In genomic region chr20:49484180-49485140, GRCh38 we compare ENCODE assay signal across 1 cellular context.
TF ChIP-seq lines count a peak whose summit lies in the region.

No MANE protein-coding gene starts in this region.

TF ChIP-seq in liver, 16 proteins besides CTCF, POLR2A, EP300 and RAD21 (continued from another document):
- TF ChIP-seq, protein P1, sequence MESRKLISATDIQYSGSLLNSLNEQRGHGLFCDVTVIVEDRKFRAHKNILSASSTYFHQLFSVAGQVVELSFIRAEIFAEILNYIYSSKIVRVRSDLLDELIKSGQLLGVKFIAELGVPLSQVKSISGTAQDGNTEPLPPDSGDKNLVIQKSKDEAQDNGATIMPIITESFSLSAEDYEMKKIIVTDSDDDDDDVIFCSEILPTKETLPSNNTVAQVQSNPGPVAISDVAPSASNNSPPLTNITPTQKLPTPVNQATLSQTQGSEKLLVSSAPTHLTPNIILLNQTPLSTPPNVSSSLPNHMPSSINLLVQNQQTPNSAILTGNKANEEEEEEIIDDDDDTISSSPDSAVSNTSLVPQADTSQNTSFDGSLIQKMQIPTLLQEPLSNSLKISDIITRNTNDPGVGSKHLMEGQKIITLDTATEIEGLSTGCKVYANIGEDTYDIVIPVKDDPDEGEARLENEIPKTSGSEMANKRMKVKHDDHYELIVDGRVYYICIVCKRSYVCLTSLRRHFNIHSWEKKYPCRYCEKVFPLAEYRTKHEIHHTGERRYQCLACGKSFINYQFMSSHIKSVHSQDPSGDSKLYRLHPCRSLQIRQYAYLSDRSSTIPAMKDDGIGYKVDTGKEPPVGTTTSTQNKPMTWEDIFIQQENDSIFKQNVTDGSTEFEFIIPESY (IDR thresholded peaks at IDR 0.05) = no peak
